1 cellular context compared by ENCODE assay signal in the genomic region with DNA sequence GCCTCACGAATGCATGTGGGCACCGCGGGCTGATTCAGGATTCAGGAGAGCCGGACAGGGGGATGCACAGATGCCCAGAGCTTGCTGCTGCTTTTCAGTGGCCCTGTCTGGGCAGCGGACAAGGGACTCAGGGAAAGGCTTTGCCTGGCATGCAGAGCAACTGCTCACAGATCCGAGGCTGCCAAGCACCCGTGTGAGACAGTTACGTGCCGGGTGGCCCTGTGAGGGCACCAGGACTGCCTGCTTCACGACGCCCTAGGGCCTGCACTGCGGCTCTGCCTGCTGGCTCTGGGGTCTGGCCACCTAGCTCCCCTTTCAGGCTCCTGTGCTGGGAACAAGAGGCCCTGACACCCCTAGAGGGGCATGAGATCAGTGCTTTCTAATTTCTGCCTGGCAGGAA.
TF ChIP-seq lines count a peak whose summit lies in the region.

No MANE protein-coding gene starts in this region.

TF ChIP-seq in GM23338, 12 proteins besides CTCF, POLR2A, EP300 and RAD21:
- TF ChIP-seq, protein P1, sequence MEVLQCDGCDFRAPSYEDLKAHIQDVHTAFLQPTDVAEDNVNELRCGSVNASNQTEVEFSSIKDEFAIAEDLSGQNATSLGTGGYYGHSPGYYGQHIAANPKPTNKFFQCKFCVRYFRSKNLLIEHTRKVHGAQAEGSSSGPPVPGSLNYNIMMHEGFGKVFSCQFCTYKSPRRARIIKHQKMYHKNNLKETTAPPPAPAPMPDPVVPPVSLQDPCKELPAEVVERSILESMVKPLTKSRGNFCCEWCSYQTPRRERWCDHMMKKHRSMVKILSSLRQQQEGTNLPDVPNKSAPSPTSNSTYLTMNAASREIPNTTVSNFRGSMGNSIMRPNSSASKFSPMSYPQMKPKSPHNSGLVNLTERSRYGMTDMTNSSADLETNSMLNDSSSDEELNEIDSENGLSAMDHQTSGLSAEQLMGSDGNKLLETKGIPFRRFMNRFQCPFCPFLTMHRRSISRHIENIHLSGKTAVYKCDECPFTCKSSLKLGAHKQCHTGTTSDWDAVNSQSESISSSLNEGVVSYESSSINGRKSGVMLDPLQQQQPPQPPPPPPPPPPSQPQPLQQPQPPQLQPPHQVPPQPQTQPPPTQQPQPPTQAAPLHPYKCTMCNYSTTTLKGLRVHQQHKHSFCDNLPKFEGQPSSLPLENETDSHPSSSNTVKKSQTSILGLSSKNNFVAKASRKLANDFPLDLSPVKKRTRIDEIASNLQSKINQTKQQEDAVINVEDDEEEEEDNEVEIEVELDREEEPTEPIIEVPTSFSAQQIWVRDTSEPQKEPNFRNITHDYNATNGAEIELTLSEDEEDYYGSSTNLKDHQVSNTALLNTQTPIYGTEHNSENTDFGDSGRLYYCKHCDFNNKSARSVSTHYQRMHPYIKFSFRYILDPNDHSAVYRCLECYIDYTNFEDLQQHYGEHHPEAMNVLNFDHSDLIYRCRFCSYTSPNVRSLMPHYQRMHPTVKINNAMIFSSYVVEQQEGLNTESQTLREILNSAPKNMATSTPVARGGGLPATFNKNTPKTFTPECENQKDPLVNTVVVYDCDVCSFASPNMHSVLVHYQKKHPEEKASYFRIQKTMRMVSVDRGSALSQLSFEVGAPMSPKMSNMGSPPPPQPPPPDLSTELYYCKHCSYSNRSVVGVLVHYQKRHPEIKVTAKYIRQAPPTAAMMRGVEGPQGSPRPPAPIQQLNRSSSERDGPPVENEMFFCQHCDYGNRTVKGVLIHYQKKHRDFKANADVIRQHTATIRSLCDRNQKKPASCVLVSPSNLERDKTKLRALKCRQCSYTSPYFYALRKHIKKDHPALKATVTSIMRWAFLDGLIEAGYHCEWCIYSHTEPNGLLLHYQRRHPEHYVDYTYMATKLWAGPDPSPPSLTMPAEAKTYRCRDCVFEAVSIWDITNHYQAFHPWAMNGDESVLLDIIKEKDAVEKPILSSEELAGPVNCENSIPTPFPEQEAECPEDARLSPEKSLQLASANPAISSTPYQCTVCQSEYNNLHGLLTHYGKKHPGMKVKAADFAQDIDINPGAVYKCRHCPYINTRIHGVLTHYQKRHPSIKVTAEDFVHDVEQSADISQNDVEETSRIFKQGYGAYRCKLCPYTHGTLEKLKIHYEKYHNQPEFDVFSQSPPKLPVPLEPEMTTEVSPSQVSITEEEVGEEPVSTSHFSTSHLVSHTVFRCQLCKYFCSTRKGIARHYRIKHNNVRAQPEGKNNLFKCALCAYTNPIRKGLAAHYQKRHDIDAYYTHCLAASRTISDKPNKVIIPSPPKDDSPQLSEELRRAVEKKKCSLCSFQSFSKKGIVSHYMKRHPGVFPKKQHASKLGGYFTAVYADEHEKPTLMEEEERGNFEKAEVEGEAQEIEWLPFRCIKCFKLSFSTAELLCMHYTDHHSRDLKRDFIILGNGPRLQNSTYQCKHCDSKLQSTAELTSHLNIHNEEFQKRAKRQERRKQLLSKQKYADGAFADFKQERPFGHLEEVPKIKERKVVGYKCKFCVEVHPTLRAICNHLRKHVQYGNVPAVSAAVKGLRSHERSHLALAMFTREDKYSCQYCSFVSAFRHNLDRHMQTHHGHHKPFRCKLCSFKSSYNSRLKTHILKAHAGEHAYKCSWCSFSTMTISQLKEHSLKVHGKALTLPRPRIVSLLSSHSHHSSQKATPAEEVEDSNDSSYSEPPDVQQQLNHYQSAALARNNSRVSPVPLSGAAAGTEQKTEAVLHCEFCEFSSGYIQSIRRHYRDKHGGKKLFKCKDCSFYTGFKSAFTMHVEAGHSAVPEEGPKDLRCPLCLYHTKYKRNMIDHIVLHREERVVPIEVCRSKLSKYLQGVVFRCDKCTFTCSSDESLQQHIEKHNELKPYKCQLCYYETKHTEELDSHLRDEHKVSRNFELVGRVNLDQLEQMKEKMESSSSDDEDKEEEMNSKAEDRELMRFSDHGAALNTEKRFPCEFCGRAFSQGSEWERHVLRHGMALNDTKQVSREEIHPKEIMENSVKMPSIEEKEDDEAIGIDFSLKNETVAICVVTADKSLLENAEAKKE (CRISPR knock-in tag; IDR thresholded peaks at IDR 0.05): no peak
- TF ChIP-seq JUNB (IDR thresholded peaks at IDR 0.05; ENCODE audit: unreplicated experiment) (no peak), ZNF114 (CRISPR knock-in tag; IDR thresholded peaks at IDR 0.05) (no peak), POLR2AphosphoS5 (IDR thresholded peaks at IDR 0.05; ENCODE audit: low read depth) (no peak), NANOG (IDR thresholded peaks at IDR 0.05; ENCODE audit: borderline replicate concordance) (no peak), EZH2 (IDR thresholded peaks at IDR 0.05; ENCODE audit: low read depth, unreplicated experiment) (no peak), CREB1 (CRISPR knock-in tag; IDR thresholded peaks at IDR 0.05; ENCODE audit: low read depth) (no peak), EZH2phosphoT487 (IDR thresholded peaks at IDR 0.05; ENCODE audit: unreplicated experiment) (no peak), STAT1 (IDR thresholded peaks at IDR 0.05; ENCODE audit: unreplicated experiment) (no peak), ZNF331 (CRISPR knock-in tag; IDR thresholded peaks at IDR 0.05; ENCODE audit: low read depth) (no peak)
- TF ChIP-seq, protein P2, sequence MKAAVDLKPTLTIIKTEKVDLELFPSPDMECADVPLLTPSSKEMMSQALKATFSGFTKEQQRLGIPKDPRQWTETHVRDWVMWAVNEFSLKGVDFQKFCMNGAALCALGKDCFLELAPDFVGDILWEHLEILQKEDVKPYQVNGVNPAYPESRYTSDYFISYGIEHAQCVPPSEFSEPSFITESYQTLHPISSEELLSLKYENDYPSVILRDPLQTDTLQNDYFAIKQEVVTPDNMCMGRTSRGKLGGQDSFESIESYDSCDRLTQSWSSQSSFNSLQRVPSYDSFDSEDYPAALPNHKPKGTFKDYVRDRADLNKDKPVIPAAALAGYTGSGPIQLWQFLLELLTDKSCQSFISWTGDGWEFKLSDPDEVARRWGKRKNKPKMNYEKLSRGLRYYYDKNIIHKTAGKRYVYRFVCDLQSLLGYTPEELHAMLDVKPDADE (IDR thresholded peaks at IDR 0.05): no peak
